ENCODE assay signal across 1 cellular context in the genomic region with DNA sequence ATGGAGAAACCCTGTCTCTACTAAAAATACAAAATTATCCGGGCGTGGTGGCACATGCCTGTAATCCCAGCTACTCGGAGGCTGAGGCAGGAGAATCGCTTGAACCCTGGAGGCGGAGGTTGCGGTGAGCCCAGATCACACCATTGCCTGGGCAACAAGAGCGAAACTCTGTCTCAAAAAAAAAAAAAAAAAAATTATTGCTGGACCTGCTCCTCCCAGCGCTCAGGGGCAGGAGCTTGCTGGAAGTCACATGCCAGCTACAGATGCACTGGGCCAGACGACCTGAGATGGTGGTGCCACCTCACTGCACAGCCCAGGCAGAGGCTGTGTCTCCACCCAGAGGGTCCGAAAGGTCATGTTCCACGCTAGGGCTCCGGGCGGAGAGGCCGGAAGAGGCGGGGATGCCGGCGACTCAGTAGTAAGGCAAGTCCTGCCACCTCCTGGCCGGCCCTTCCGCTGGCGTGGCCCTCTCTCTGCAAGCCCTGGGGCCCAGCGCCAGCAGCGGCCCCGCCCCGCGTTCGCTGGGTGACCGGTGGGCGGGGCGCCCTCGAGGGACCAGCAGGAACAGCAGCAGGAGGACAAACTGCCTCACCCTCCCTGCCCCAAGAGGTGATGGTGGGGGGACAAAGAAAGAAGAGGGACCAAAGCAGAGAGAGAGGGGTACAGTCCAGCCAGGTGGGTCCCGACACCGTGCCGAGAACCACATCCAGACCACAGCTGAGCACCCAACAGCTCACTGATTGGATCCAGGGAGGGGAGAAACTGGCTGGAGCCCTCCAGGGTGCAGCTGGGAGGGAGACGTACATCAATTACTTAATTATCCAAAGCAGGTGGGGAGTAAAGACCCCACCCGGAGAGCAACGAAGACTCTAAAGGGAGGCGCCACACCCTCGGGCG.
TF ChIP-seq lines count a peak whose summit lies in the region.

No MANE protein-coding gene starts in this region.

TF ChIP-seq in K562, 482 proteins besides CTCF, POLR2A, EP300 and RAD21 (continued from another document and continues in another):
- TF ChIP-seq ETV6 (IDR thresholded peaks at IDR 0.05; ENCODE audit: borderline replicate concordance in 1 of 2, low read depth in 2 of 2, low read length in 1 of 2): no peak
- no peak for TF ChIP-seq ETV6 (CRISPR knock-in tag; IDR thresholded peaks at IDR 0.05; ENCODE audit: borderline replicate concordance)
- no peak for TF ChIP-seq ZSCAN29 (IDR thresholded peaks at IDR 0.05)
- TF ChIP-seq RBM15 (IDR thresholded peaks at IDR 0.05; ENCODE audit: insufficient read depth, low read length): no peak
- TF ChIP-seq RBM17 (IDR thresholded peaks at IDR 0.05; ENCODE audit: borderline replicate concordance, low read depth, low read length): no peak
- TF ChIP-seq, protein P1, sequence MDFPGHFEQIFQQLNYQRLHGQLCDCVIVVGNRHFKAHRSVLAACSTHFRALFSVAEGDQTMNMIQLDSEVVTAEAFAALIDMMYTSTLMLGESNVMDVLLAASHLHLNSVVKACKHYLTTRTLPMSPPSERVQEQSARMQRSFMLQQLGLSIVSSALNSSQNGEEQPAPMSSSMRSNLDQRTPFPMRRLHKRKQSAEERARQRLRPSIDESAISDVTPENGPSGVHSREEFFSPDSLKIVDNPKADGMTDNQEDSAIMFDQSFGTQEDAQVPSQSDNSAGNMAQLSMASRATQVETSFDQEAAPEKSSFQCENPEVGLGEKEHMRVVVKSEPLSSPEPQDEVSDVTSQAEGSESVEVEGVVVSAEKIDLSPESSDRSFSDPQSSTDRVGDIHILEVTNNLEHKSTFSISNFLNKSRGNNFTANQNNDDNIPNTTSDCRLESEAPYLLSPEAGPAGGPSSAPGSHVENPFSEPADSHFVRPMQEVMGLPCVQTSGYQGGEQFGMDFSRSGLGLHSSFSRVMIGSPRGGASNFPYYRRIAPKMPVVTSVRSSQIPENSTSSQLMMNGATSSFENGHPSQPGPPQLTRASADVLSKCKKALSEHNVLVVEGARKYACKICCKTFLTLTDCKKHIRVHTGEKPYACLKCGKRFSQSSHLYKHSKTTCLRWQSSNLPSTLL (IDR thresholded peaks at IDR 0.05): no peak
- no peak for TF ChIP-seq YBX1 (IDR thresholded peaks at IDR 0.05)
- peak; percentile 72; the same call in 1 of the 2 replicates for TF ChIP-seq SMAD4 (CRISPR knock-in tag; conservative IDR thresholded peaks at IDR 0.05)
- TF ChIP-seq ZNF23 (CRISPR knock-in tag; IDR thresholded peaks at IDR 0.05): no peak
- no peak for TF ChIP-seq FOS (IDR thresholded peaks at IDR 0.05; ENCODE audit: extremely low read depth, insufficient read length)
- TF ChIP-seq GABPB2 (CRISPR knock-in tag; conservative IDR thresholded peaks at IDR 0.05): no peak
- no peak for TF ChIP-seq ATF1 (CRISPR knock-in tag; IDR thresholded peaks at IDR 0.05)
- TF ChIP-seq ATF1 (tag; IDR thresholded peaks at IDR 0.05): peak; percentile 61
- peak; percentile 79; the same call in 1 of the 2 replicates for TF ChIP-seq LCOR (CRISPR knock-in tag; IDR thresholded peaks at IDR 0.05)
- no peak for TF ChIP-seq U2AF2 (optimal IDR thresholded peaks at IDR 0.05; ENCODE audit: low read depth, low read length)
- no peak for TF ChIP-seq ETS2 (tag; IDR thresholded peaks at IDR 0.05; ENCODE audit: borderline replicate concordance, poor library complexity, severe bottlenecking)
- TF ChIP-seq, protein P2, sequence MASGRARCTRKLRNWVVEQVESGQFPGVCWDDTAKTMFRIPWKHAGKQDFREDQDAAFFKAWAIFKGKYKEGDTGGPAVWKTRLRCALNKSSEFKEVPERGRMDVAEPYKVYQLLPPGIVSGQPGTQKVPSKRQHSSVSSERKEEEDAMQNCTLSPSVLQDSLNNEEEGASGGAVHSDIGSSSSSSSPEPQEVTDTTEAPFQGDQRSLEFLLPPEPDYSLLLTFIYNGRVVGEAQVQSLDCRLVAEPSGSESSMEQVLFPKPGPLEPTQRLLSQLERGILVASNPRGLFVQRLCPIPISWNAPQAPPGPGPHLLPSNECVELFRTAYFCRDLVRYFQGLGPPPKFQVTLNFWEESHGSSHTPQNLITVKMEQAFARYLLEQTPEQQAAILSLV (tag; IDR thresholded peaks at IDR 0.05): no peak
- TF ChIP-seq SMARCA5 (IDR thresholded peaks at IDR 0.05): no peak
- TF ChIP-seq MITF (IDR thresholded peaks at IDR 0.05): no peak
- TF ChIP-seq, protein P3, sequence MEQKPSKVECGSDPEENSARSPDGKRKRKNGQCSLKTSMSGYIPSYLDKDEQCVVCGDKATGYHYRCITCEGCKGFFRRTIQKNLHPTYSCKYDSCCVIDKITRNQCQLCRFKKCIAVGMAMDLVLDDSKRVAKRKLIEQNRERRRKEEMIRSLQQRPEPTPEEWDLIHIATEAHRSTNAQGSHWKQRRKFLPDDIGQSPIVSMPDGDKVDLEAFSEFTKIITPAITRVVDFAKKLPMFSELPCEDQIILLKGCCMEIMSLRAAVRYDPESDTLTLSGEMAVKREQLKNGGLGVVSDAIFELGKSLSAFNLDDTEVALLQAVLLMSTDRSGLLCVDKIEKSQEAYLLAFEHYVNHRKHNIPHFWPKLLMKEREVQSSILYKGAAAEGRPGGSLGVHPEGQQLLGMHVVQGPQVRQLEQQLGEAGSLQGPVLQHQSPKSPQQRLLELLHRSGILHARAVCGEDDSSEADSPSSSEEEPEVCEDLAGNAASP (IDR thresholded peaks at IDR 0.05): no peak
- no peak; the same call in 1 of the 2 replicates for TF ChIP-seq EGR1 (conservative IDR thresholded peaks at IDR 0.05)
- no peak for TF ChIP-seq MTF1 (CRISPR knock-in tag; IDR thresholded peaks at IDR 0.05; ENCODE audit: borderline replicate concordance)
- TF ChIP-seq ZNF280B (CRISPR knock-in tag; IDR thresholded peaks at IDR 0.05): no peak
- no peak for TF ChIP-seq ZNF175 (CRISPR knock-in tag; IDR thresholded peaks at IDR 0.05; ENCODE audit: low read depth)
- no peak for TF ChIP-seq ILF3 (IDR thresholded peaks at IDR 0.05; ENCODE audit: borderline replicate concordance)
- TF ChIP-seq, protein P4, sequence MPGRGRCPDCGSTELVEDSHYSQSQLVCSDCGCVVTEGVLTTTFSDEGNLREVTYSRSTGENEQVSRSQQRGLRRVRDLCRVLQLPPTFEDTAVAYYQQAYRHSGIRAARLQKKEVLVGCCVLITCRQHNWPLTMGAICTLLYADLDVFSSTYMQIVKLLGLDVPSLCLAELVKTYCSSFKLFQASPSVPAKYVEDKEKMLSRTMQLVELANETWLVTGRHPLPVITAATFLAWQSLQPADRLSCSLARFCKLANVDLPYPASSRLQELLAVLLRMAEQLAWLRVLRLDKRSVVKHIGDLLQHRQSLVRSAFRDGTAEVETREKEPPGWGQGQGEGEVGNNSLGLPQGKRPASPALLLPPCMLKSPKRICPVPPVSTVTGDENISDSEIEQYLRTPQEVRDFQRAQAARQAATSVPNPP (IDR thresholded peaks at IDR 0.05; ENCODE audit: borderline replicate concordance, insufficient read depth, insufficient read length): no peak
- peak; percentile 81 for TF ChIP-seq MAX (CRISPR knock-in tag; IDR thresholded peaks at IDR 0.05)
- TF ChIP-seq HMG20B (CRISPR knock-in tag; IDR thresholded peaks at IDR 0.05): no peak
- TF ChIP-seq ZNF507 (tag; conservative IDR thresholded peaks at IDR 0.05): no peak
- no peak for TF ChIP-seq ARID3B (CRISPR knock-in tag; IDR thresholded peaks at IDR 0.05; ENCODE audit: borderline replicate concordance)
- TF ChIP-seq, protein P5, sequence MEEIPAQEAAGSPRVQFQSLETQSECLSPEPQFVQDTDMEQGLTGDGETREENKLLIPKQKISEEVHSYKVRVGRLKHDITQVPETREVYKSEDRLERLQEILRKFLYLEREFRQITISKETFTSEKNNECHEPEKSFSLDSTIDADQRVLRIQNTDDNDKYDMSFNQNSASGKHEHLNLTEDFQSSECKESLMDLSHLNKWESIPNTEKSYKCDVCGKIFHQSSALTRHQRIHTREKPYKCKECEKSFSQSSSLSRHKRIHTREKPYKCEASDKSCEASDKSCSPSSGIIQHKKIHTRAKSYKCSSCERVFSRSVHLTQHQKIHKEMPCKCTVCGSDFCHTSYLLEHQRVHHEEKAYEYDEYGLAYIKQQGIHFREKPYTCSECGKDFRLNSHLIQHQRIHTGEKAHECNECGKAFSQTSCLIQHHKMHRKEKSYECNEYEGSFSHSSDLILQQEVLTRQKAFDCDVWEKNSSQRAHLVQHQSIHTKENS (CRISPR knock-in tag; IDR thresholded peaks at IDR 0.05): no peak
- no peak for TF ChIP-seq POU5F1 (IDR thresholded peaks at IDR 0.05; ENCODE audit: borderline replicate concordance, low read depth, low read length, partially characterized antibody)
- no peak for TF ChIP-seq USF1 (CRISPR knock-in tag; IDR thresholded peaks at IDR 0.05)
- TF ChIP-seq ARHGAP35 (IDR thresholded peaks at IDR 0.05; ENCODE audit: partially characterized antibody): no peak
- TF ChIP-seq MYNN (IDR thresholded peaks at IDR 0.05): peak; percentile 80
- TF ChIP-seq MYNN (CRISPR knock-in tag; IDR thresholded peaks at IDR 0.05): no peak
- TF ChIP-seq, protein P6, sequence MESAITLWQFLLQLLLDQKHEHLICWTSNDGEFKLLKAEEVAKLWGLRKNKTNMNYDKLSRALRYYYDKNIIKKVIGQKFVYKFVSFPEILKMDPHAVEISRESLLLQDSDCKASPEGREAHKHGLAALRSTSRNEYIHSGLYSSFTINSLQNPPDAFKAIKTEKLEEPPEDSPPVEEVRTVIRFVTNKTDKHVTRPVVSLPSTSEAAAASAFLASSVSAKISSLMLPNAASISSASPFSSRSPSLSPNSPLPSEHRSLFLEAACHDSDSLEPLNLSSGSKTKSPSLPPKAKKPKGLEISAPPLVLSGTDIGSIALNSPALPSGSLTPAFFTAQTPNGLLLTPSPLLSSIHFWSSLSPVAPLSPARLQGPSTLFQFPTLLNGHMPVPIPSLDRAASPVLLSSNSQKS (CRISPR knock-in tag; IDR thresholded peaks at IDR 0.05): no peak
- peak; percentile 91 for TF ChIP-seq GABPB1 (CRISPR knock-in tag; IDR thresholded peaks at IDR 0.05)
- TF ChIP-seq, protein P7, sequence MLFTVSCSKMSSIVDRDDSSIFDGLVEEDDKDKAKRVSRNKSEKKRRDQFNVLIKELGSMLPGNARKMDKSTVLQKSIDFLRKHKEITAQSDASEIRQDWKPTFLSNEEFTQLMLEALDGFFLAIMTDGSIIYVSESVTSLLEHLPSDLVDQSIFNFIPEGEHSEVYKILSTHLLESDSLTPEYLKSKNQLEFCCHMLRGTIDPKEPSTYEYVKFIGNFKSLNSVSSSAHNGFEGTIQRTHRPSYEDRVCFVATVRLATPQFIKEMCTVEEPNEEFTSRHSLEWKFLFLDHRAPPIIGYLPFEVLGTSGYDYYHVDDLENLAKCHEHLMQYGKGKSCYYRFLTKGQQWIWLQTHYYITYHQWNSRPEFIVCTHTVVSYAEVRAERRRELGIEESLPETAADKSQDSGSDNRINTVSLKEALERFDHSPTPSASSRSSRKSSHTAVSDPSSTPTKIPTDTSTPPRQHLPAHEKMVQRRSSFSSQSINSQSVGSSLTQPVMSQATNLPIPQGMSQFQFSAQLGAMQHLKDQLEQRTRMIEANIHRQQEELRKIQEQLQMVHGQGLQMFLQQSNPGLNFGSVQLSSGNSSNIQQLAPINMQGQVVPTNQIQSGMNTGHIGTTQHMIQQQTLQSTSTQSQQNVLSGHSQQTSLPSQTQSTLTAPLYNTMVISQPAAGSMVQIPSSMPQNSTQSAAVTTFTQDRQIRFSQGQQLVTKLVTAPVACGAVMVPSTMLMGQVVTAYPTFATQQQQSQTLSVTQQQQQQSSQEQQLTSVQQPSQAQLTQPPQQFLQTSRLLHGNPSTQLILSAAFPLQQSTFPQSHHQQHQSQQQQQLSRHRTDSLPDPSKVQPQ (CRISPR knock-in tag; IDR thresholded peaks at IDR 0.05; ENCODE audit: borderline replicate concordance): no peak
- TF ChIP-seq NBN (IDR thresholded peaks at IDR 0.05; ENCODE audit: low read depth): no peak; the same call in 1 of the 2 replicates
- TF ChIP-seq MAFG (tag; conservative IDR thresholded peaks at IDR 0.05): no peak
